In genomic region chr18:51655327-51655698, GRCh38 we compare ENCODE assay signal across 12 cellular contexts.
DNase-seq lines count a peak whose midpoint lies in the region; ATAC-seq lines count a peak whose summit lies in the region.
"Had no signal": no experiment of that assay in that cellular context is flagged by ENCODE, and none has a peak within 500 bp of the region (broad histone marks: within the 10 kb centered on the region; RNA-seq: fewer than 3 reads in every experiment).

No MANE protein-coding gene starts in this region.

- peak; percentile 87 for ATAC-seq in HG02588 (IDR thresholded peaks at IDR 0.05; ENCODE audit: unreplicated experiment)
- ATAC-seq in HG03565 (IDR thresholded peaks at IDR 0.05; ENCODE audit: unreplicated experiment), result peak; percentile 82
- no peak for ATAC-seq in HG02970 (IDR thresholded peaks at IDR 0.05; ENCODE audit: low FRiP score, unreplicated experiment)
- ATAC-seq: left colon had no signal

- H3K4me1 ChIP-seq in neuronal stem cell (ENCODE audit: control insufficient read depth in 2 of 2, insufficient read depth in 1 of 2, low read depth in 1 of 2, low read length in 2 of 2), result peaks cover 15 to 16% of the 10 kb centered on the region in 2 donors

- no peaks in the 10 kb centered on the region for H3K79me1 ChIP-seq in neuronal stem cell (ENCODE audit: low read depth, low read length)

- no peaks in the 10 kb centered on the region for H3K36me3 ChIP-seq in neuronal stem cell (replicated peaks in 1 of 2; ENCODE audit: control insufficient read depth in 2 of 2, insufficient read depth in 2 of 2, low read length in 2 of 2)

- H2BK120ac ChIP-seq in neuronal stem cell (ENCODE audit: low read depth, low read length), result no peak overlapping the region

- no CpG with 5 or more reads among the region's 2 CpGs for WGBS in neuronal stem cell (ENCODE audit: extremely low coverage in 2 of 2, insufficient read length in 2 of 2, insufficient replicate concordance in 1 of 2), 2 donors

- H3K23ac ChIP-seq in neuronal stem cell (ENCODE audit: low read depth, low read length, poor library complexity), result no peak overlapping the region

- H2AFZ ChIP-seq in neuronal stem cell (ENCODE audit: low read length), result peak overlapping the region; percentile 76

- H3K4ac ChIP-seq in neuronal stem cell (ENCODE audit: low read length), result no peak overlapping the region

- no peak overlapping the region for H3K27ac ChIP-seq in neuronal stem cell (replicated peaks; ENCODE audit: low read length)
- H3K27ac ChIP-seq: 22Rv1 had no signal

- H3K9me3 ChIP-seq in neuronal stem cell (replicated peaks in 1 of 2; ENCODE audit: control insufficient read depth in 2 of 2, insufficient read depth in 1 of 2, low read depth in 1 of 2, low read length in 2 of 2), result no peaks in the 10 kb centered on the region

- DNase-seq in DMS 273 (lab: John Stamatoyannopoulos, UW; ENCODE audit: unreplicated experiment) (peak; percentile 39), DMS 273 treated with DMSO at 0.1 percent for 48 hours (lab: John Stamatoyannopoulos, UW) (no peak), neuronal stem cell (ENCODE audit: low spot score) (no peak), Ammon's horn (ENCODE audit: low spot score) (no peak), NCI-H1105 treated with DMSO at 0.1 percent for 48 hours (lab: John Stamatoyannopoulos, UW) (no peak)
- DNase-seq: activated naive CD4-positive, alpha-beta T cell treated with anti-CD3 and anti-CD28 coated beads, Interleukin-2, amount 10 ng/mL, durations not matched to agents 7 days and 5 days; left colon; stimulated activated CD8-positive, alpha-beta memory T cell treated with anti-CD3 and anti-CD28 coated beads, Interleukin-4, amount 100 ng/mL, for 48 hours had no signal

- no peaks in the 10 kb centered on the region for H3K27me3 ChIP-seq in neuronal stem cell (ENCODE audit: control insufficient read depth in 3 of 3, insufficient read depth in 3 of 3, low read depth in 1 of 3, low read length in 3 of 3)

- no peak overlapping the region for H3K4me3 ChIP-seq in neuronal stem cell (ENCODE audit: low read length in 2 of 2)

- H3K14ac ChIP-seq in neuronal stem cell (ENCODE audit: low read length), result no peak overlapping the region

- H3K18ac ChIP-seq in neuronal stem cell (ENCODE audit: low read length), result no peak overlapping the region

- H4K91ac ChIP-seq in neuronal stem cell (ENCODE audit: low read depth, low read length, poor library complexity), result no peak overlapping the region

- no peak overlapping the region for H2BK15ac ChIP-seq in neuronal stem cell (ENCODE audit: low read length)

- no peak overlapping the region for H4K8ac ChIP-seq in neuronal stem cell (ENCODE audit: low read depth, low read length)

- no peak overlapping the region for H2AK5ac ChIP-seq in neuronal stem cell (ENCODE audit: low read depth, low read length)

- H3K4me2 ChIP-seq in neuronal stem cell (ENCODE audit: insufficient read depth, low read length, poor library complexity, severe bottlenecking), result no peak overlapping the region

- H2BK5ac ChIP-seq in neuronal stem cell (ENCODE audit: low read length), result no peak overlapping the region

- H3K9ac ChIP-seq in neuronal stem cell (ENCODE audit: low read depth, low read length, poor library complexity), result no peak overlapping the region

- no peak overlapping the region for H2BK12ac ChIP-seq in neuronal stem cell (ENCODE audit: low read length)
